ENCODE assay signal across 8 cellular contexts in the genomic region with DNA sequence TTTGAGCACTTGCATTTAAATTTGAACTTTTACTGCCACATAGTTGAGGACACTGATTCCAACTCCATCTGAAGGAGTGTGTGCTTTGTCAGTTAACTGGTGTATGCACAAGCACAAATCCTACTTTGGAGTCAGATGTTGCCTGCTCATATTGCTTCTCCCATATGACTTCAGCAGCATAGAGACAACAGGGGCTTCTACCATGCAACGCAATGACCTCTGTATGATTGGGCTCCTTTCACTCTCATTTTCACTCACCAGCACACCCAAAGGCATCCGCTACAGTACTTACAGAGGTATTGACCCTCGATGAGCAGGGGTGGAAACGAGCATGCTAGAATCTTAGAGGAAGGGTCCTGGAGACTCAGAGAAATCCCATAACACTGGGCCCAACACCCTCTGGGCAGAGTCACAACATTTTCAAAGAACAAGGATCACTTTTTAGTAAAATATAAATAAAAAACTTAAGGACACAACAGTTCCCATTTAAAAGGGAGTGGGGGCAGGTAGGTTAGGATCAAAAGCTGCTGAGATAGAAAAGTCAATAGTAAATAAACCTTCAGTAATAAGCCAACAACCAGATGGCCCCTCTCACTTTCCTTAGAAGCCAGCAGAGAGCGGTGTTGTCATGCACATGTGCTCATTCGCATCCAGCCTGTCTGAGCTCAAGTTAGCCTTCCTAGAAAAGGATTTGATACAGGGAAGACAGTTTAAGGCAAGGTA.
DNase-seq lines count a peak whose midpoint lies in the region; ATAC-seq and TF ChIP-seq lines count a peak whose summit lies in the region.

No MANE protein-coding gene starts in this region.

- no peaks in the 10 kb centered on the region for H3K27me3 ChIP-seq in DOHH2 (ENCODE audit: control insufficient read depth, low read length)
- no peaks in the 10 kb centered on the region for H3K27me3 ChIP-seq in H7 (ENCODE audit: control insufficient read depth, insufficient read depth, low read length)
- no peaks in the 10 kb centered on the region for H3K27me3 ChIP-seq in CD4-positive, alpha-beta T cell (ENCODE audit: control insufficient read depth, insufficient read depth, low read length)

- no peak overlapping the region for H3K4me3 ChIP-seq in DOHH2 (ENCODE audit: low read length)
- no peak overlapping the region for H3K4me3 ChIP-seq in H7 (ENCODE audit: insufficient read depth, low read depth, low read length)
- no peak overlapping the region for H3K4me3 ChIP-seq in fibroblast of the aortic adventitia (ENCODE audit: low read depth, low read length)

- H3K27ac ChIP-seq in DOHH2 (ENCODE audit: low read depth, low read length), result no peak overlapping the region
- H3K27ac ChIP-seq in CD4-positive, alpha-beta T cell (ENCODE audit: low read depth, low read length), result no peak overlapping the region

- no peaks in the 10 kb centered on the region for H3F3A ChIP-seq in DOHH2 (ENCODE audit: control insufficient read depth, insufficient read depth)

- TF ChIP-seq CTCF in DOHH2 (IDR thresholded peaks at IDR 0.05; ENCODE audit: low read depth, low read length, poor library complexity, severe bottlenecking) (peak; percentile 34), fibroblast of the aortic adventitia (IDR thresholded peaks at IDR 0.05; ENCODE audit: insufficient read depth, low read length) (peak; percentile 84)
- no peak for TF ChIP-seq CTCF in CD4-positive, alpha-beta T cell (IDR thresholded peaks at IDR 0.05)

- H3K9me2 ChIP-seq in DOHH2 (replicated peaks; ENCODE audit: control insufficient read depth, low read length), result no peaks in the 10 kb centered on the region

- no peaks in the 10 kb centered on the region for H3K27me3 Mint-ChIP-seq in CD4-positive, alpha-beta T cell

- H3K4me1 Mint-ChIP-seq in CD4-positive, alpha-beta T cell (ENCODE audit: low read depth), result no peaks in the 10 kb centered on the region

- no peak overlapping the region for H3K4me2 ChIP-seq in DOHH2 (ENCODE audit: low read length)

- intact Hi-C loops in CD4-positive, alpha-beta T cell (cut with DNase I, micrococcal nuclease), result no loop called here

- no peak overlapping the region for H3K4me3 Mint-ChIP-seq in CD4-positive, alpha-beta T cell

- H3K9me3 Mint-ChIP-seq in CD4-positive, alpha-beta T cell, result no peaks in the 10 kb centered on the region
- H3K9me3 Mint-ChIP-seq in activated naive CD4-positive, alpha-beta T cell treated with anti-CD3 and anti-CD28 coated beads, Interleukin-2, amount 50 U/mL, for 72 hours, result peaks cover 0 to 5% of the 10 kb centered on the region in 2 donors

- DNase-seq in H7 (peak; percentile 60), NCI-H1417 (lab: John Stamatoyannopoulos, UW) (peak; percentile 28 to 80 (median 52)), SKM-1 treated with dmso at 0.1 percent for 144 hours (lab: John Stamatoyannopoulos, UW; ENCODE audit: unreplicated experiment) (peak; percentile 44), fibroblast of the aortic adventitia (ENCODE audit: low read depth) (peak; percentile 88), non-pigmented ciliary epithelial cell (ENCODE audit: low read depth) (peak; percentile 36)
- no peak for DNase-seq in CD4-positive, alpha-beta T cell
- DNase-seq in activated naive CD4-positive, alpha-beta T cell treated with anti-CD3 and anti-CD28 coated beads, Interleukin-2, amount 50 U/mL, for 72 hours (ENCODE audit: low spot score in 2 of 2), result no peak

- POLR2A ChIA-PET in CD4-positive, alpha-beta T cell (lab: Charles Lee), result no interaction called here

- no peak for ATAC-seq in CD4-positive, alpha-beta T cell (ENCODE audit: poor library complexity)
- no peak for ATAC-seq in activated naive CD4-positive, alpha-beta T cell treated with anti-CD3 and anti-CD28 coated beads, Interleukin-2, amount 50 U/mL, for 72 hours

- no peaks in the 10 kb centered on the region for H3K9me3 ChIP-seq in DOHH2 (ENCODE audit: control insufficient read depth, insufficient read depth, low read length)
- no peaks in the 10 kb centered on the region for H3K9me3 ChIP-seq in CD4-positive, alpha-beta T cell (ENCODE audit: control insufficient read depth, low read length)

- no peaks in the 10 kb centered on the region for H3K36me3 Mint-ChIP-seq in CD4-positive, alpha-beta T cell (ENCODE audit: low read depth)
- H3K36me3 Mint-ChIP-seq in activated naive CD4-positive, alpha-beta T cell treated with anti-CD3 and anti-CD28 coated beads, Interleukin-2, amount 50 U/mL, for 72 hours, result no peaks in the 10 kb centered on the region

- no peaks in the 10 kb centered on the region for H4K20me1 ChIP-seq in DOHH2 (ENCODE audit: control insufficient read depth, insufficient read depth, low read depth, low read length)

- H3K27ac Mint-ChIP-seq in CD4-positive, alpha-beta T cell, result no peak overlapping the region
- no peak overlapping the region for H3K27ac Mint-ChIP-seq in activated naive CD4-positive, alpha-beta T cell treated with anti-CD3 and anti-CD28 coated beads, Interleukin-2, amount 50 U/mL, for 72 hours

- no peaks in the 10 kb centered on the region for H3K4me1 ChIP-seq in DOHH2 (ENCODE audit: control insufficient read depth, low read length)

- CTCF ChIA-PET in CD4-positive, alpha-beta T cell (lab: Charles Lee), result no interaction called here

- no peaks in the 10 kb centered on the region for H3K79me2 ChIP-seq in DOHH2 (ENCODE audit: control insufficient read depth, low read length)

- H3K36me3 ChIP-seq in DOHH2 (ENCODE audit: control insufficient read depth, low read length) (no peaks in the 10 kb centered on the region), H7 (replicated peaks; ENCODE audit: control insufficient read depth, insufficient read depth, low read length) (no peaks in the 10 kb centered on the region)

Comparison
In these comparisons a context has a peak if more than half of its experiments do, and no peak if none do; other contexts are left out.
1. DNase-seq: peak in H7 (single experiment), NCI-H1417 (3 of 3), SKM-1 treated with dmso at 0.1 percent for 144 hours (single experiment), fibroblast of the aortic adventitia (single experiment) and non-pigmented ciliary epithelial cell (single experiment); none in CD4-positive, alpha-beta T cell (0 of 10) and activated naive CD4-positive, alpha-beta T cell treated with anti-CD3 and anti-CD28 coated beads, Interleukin-2, amount 50 U/mL, for 72 hours (0 of 2).